In genomic region chr2:174180837-174181236, GRCh38 we compare ENCODE assay signal across 21 cellular contexts.
"Had no signal": no experiment of that assay in that cellular context is flagged by ENCODE, and none has a peak within 500 bp of the region (broad histone marks: within the 10 kb centered on the region; RNA-seq: fewer than 3 reads in every experiment).

No MANE protein-coding gene starts in this region.

- H3K27me3 Mint-ChIP-seq: activated B cell treated with CpG ODN at 0.5 μM for 24 hours; activated CD4-positive, alpha-beta memory T cell treated with anti-CD3 and anti-CD28 coated beads for 36 hours; brain; naive thymus-derived CD8-positive, alpha-beta T cell; progenitor cell of endocrine pancreas had no signal

- DNase-seq: activated B cell treated with CpG ODN at 0.5 μM for 24 hours; activated CD4-positive, alpha-beta memory T cell treated with anti-CD3 and anti-CD28 coated beads for 36 hours; activated CD4-positive, alpha-beta T cell treated with anti-CD3 and anti-CD28 coated beads for 4 hours; activated gamma-delta T cell; activated naive CD4-positive, alpha-beta T cell treated with anti-CD3 and anti-CD28 coated beads, Interleukin-2, amount 50 U/mL, for 16 hours; anterior cingulate cortex; central memory CD4-positive, alpha-beta T cell; dorsolateral prefrontal cortex; glutamatergic neuron; hypothalamus; left ventricle myocardium inferior; naive thymus-derived CD8-positive, alpha-beta T cell; spleen; stimulated activated CD4-positive, alpha-beta T cell treated with anti-CD3 and anti-CD28 coated beads, Interleukin-4, amount 100 ng/mL, for 1 hour; stimulated activated naive CD4-positive, alpha-beta T cell; upper lobe of left lung had no signal

- H3K27me3 ChIP-seq: dorsolateral prefrontal cortex, spleen, upper lobe of left lung had no signal

- H3K4me3 ChIP-seq: dorsolateral prefrontal cortex, left ventricle myocardium inferior, spleen, thoracic aorta, upper lobe of left lung had no signal

- H3K27ac ChIP-seq: left ventricle myocardium inferior, spleen, thoracic aorta, upper lobe of left lung had no signal

- H3K4me3 Mint-ChIP-seq: activated B cell treated with CpG ODN at 0.5 μM for 24 hours; activated CD4-positive, alpha-beta memory T cell treated with anti-CD3 and anti-CD28 coated beads for 36 hours; activated T-helper 1 cell treated with anti-CD3 and anti-CD28 coated beads, Interleukin-12 subunit alpha, Interleukin-12 subunit beta, Interleukin-2, Interleukin-4 antibody, amounts not matched to agents 30 ng/mL and 10 ng/mL and 1 ng/mL, durations not matched to agents 14 hours and 24 hours and 36 hours; brain; naive thymus-derived CD8-positive, alpha-beta T cell; T-helper 1 cell treated with Interleukin-12 subunit alpha and Interleukin-12 subunit beta and Interleukin-4 antibody, amounts not matched to agents 30 μg/mL and 1 μg/mL, for 36 hours had no signal

- H3K9me3 ChIP-seq: thoracic aorta, upper lobe of left lung had no signal

- ATAC-seq: naive thymus-derived CD8-positive, alpha-beta T cell had no signal

- H3K27ac Mint-ChIP-seq: activated B cell treated with CpG ODN at 0.5 μM for 24 hours; activated CD4-positive, alpha-beta memory T cell treated with anti-CD3 and anti-CD28 coated beads for 36 hours; activated T-helper 1 cell treated with anti-CD3 and anti-CD28 coated beads, Interleukin-12 subunit alpha, Interleukin-12 subunit beta, Interleukin-2, Interleukin-4 antibody, amounts not matched to agents 30 ng/mL and 10 ng/mL and 1 ng/mL, durations not matched to agents 14 hours and 24 hours and 36 hours; T-helper 1 cell treated with Interleukin-12 subunit alpha and Interleukin-12 subunit beta and Interleukin-4 antibody, amounts not matched to agents 30 μg/mL and 1 μg/mL, for 36 hours had no signal

- H3K36me3 ChIP-seq: left ventricle myocardium inferior, thoracic aorta had no signal
